8 cellular contexts compared by ENCODE assay signal in the genomic region with DNA sequence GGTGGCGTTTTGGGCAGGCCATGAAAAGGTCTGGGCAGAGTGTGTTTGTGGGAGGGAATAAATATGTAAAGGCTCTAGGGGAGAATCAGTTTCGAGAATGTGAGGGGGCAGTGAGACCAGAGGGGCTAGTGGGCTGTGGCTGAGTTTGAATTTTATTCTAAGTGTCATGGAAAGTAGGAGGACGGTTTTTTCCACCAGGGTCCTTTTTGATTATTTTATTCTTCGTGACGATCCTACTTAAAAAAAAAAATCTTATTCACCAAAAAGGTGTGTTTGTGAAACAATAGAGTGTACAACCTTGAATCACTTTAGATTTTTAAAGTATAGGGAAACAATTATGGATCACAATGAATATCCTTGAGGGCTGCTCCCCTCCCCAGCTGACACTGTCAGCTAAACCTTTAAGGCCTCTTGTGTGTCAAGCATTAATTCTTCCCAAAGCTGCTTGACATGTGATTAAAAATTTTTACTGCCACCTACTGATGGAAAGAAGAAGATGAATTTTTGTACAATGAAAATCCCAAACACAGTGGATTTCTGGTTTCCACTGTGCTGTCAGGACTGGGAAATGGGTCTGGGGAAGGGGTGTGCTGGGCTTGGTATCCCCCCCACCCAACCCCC.
DNase-seq lines count a peak whose midpoint lies in the region; ATAC-seq and TF ChIP-seq lines count a peak whose summit lies in the region.

No MANE protein-coding gene starts in this region.

- peaks cover 71% of the 10 kb centered on the region for H3K4me1 Mint-ChIP-seq in dendritic cell treated with granulocyte-macrophage colony-stimulating factor and Interleukin-4, amounts not matched to agents 40 ng/mL and 50 ng/mL, for 4 days (ENCODE audit: low read depth)
- H3K4me1 Mint-ChIP-seq in mesothelial cell of epicardium, result peaks cover 14% of the 10 kb centered on the region

- DNase-seq in NCI-H1436 (lab: John Stamatoyannopoulos, UW) (peak; percentile 57), NCI-H1436 treated with DMSO at 0.1 percent for 48 hours (lab: John Stamatoyannopoulos, UW) (no peak), Kasumi-1 (lab: John Stamatoyannopoulos, UW) (peak; percentile 68 to 70), RPMI8226 (peak; percentile 46), mesothelial cell of epicardium (ENCODE audit: low spot score in 2 of 2, unreplicated experiment in 2 of 2) (no peak)

- peaks cover under 1% of the 10 kb centered on the region for H3K9me3 Mint-ChIP-seq in dendritic cell treated with granulocyte-macrophage colony-stimulating factor and Interleukin-4, amounts not matched to agents 40 ng/mL and 50 ng/mL, for 4 days
- no peaks in the 10 kb centered on the region for H3K9me3 Mint-ChIP-seq in mesothelial cell of epicardium

- intact Hi-C loops in dendritic cell treated with granulocyte-macrophage colony-stimulating factor and Interleukin-4, amounts not matched to agents 40 ng/mL and 50 ng/mL, for 4 days (cut with micrococcal nuclease), result loop anchor here (5.0 to 10.0 kb wide), 3 partner anchors 42 to 104 kb away; no protein-coding TSS in a partner anchor

- TF ChIP-seq CTCF in mesothelial cell of epicardium (IDR thresholded peaks at IDR 0.05; ENCODE audit: unreplicated experiment), result no peak

- no peak overlapping the region for H3K4me3 Mint-ChIP-seq in dendritic cell treated with granulocyte-macrophage colony-stimulating factor and Interleukin-4, amounts not matched to agents 40 ng/mL and 50 ng/mL, for 4 days
- no peak overlapping the region for H3K4me3 Mint-ChIP-seq in mesothelial cell of epicardium

- no peaks in the 10 kb centered on the region for H3K27me3 Mint-ChIP-seq in dendritic cell treated with granulocyte-macrophage colony-stimulating factor and Interleukin-4, amounts not matched to agents 40 ng/mL and 50 ng/mL, for 4 days
- peaks cover 16% of the 10 kb centered on the region for H3K27me3 Mint-ChIP-seq in mesothelial cell of epicardium (ENCODE audit: low read depth)

- ATAC-seq in GM21423 (IDR thresholded peaks at IDR 0.05; ENCODE audit: unreplicated experiment), result no peak
- no peak for ATAC-seq in HG03196 (IDR thresholded peaks at IDR 0.05; ENCODE audit: unreplicated experiment)

- peak overlapping the region; percentile 82 for H3K27ac Mint-ChIP-seq in dendritic cell treated with granulocyte-macrophage colony-stimulating factor and Interleukin-4, amounts not matched to agents 40 ng/mL and 50 ng/mL, for 4 days
- H3K27ac Mint-ChIP-seq in mesothelial cell of epicardium, result peak overlapping the region; percentile 2

- H3K36me3 Mint-ChIP-seq in dendritic cell treated with granulocyte-macrophage colony-stimulating factor and Interleukin-4, amounts not matched to agents 40 ng/mL and 50 ng/mL, for 4 days (ENCODE audit: low read depth), result peaks cover 12% of the 10 kb centered on the region
- no peaks in the 10 kb centered on the region for H3K36me3 Mint-ChIP-seq in mesothelial cell of epicardium

Comparison
In these comparisons a context has a peak if more than half of its experiments do, and no peak if none do; other contexts are left out.
1. DNase-seq: peak in NCI-H1436 (single experiment), Kasumi-1 (2 of 2) and RPMI8226 (single experiment); none in NCI-H1436 treated with DMSO at 0.1 percent for 48 hours (single experiment) and mesothelial cell of epicardium (0 of 2).